Comparison of ENCODE assay signal across 8 cellular contexts in genomic region chr15:74322558-74323180, GRCh38.
DNase-seq lines count a peak whose midpoint lies in the region; ATAC-seq and TF ChIP-seq lines count a peak whose summit lies in the region.

No MANE protein-coding gene starts in this region.

- TF ChIP-seq CTCF in VCaP (conservative IDR thresholded peaks at IDR 0.05) (peak; percentile 99), brain microvascular endothelial cell (IDR thresholded peaks at IDR 0.05; ENCODE audit: low read depth, low read length, missing control alignments) (peak; percentile 94)

- H3K4me3 ChIP-seq in brain microvascular endothelial cell (ENCODE audit: low read depth, low read length), result no peak overlapping the region

- H3K27ac ChIP-seq in VCaP (no peak overlapping the region), brain microvascular endothelial cell (no peak overlapping the region)

- ATAC-seq in HG03469 (IDR thresholded peaks at IDR 0.05; ENCODE audit: unreplicated experiment), result no peak

- H3K36me3 ChIP-seq in brain microvascular endothelial cell (replicated peaks), result no peaks in the 10 kb centered on the region

- in situ Hi-C loops in brain microvascular endothelial cell (cut with HindIII; ENCODE audit: low pct_ligation_motif_present, low sequenced_read_pairs), result loop anchor here (25.0 kb wide), 1 partner anchor 210 kb away; no protein-coding TSS in a partner anchor

- H3K27me3 ChIP-seq in brain microvascular endothelial cell (replicated peaks), result no peaks in the 10 kb centered on the region

- peak; percentile 29 for DNase-seq in NCI-H2029 (lab: John Stamatoyannopoulos, UW)
- DNase-seq in NCI-H2029 treated with DMSO at 0.1 percent for 48 hours (lab: John Stamatoyannopoulos, UW), result no peak
- DNase-seq in NCI-H1694 (lab: John Stamatoyannopoulos, UW), result peak; percentile 69
- DNase-seq in brain microvascular endothelial cell, result peak; percentile 55
- DNase-seq in iris pigment epithelial cell (ENCODE audit: low read depth), result peak; percentile 60
- peak; percentile 26 to 35 for DNase-seq in stimulated activated CD4-positive, alpha-beta T cell treated with anti-CD3 and anti-CD28 coated beads, Interleukin-1b, Interleukin-23, amount 100 ng/mL, for 4 hours (ENCODE audit: low read depth in 2 of 2)
